In the genomic region with DNA sequence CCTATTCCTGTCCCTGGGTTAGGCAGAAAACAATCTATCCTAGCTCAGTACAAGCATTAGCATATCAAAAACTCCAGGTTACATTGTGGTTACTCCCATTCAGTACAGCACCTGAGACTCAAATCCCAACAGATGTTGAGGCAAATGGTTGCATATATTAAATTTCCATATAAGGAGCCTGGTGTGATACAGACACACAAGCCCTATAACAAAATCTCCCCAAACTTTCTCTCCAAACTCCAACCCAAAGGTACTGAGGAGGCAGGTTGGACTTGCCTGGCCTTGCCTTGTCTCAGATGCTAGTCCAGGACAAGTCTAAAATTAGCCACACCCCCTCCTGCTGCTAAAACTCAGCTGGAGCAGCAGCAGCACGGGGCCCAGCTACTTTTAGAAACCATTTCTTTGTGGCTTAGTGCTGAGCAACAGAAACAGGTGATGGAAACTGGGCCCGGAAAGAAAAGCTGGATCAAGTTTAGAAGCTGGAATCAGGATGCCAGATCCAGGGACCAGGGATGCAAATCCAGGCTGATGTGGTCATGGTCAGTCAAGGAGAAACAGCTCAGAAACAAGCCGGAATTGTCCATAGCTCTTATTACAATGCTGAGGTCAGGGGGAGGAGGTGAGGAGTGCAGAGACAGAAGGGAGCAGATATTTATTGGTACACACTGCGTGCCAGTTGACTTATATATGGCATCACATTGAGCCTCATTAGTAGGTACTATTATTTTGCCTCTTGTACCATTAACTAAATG, we compare ENCODE assay signal across 26 cellular contexts.
DNase-seq lines count a peak whose midpoint lies in the region; ATAC-seq and TF ChIP-seq lines count a peak whose summit lies in the region.
"Had no signal": no experiment of that assay in that cellular context is flagged by ENCODE, and none has a peak within 500 bp of the region (broad histone marks: within the 10 kb centered on the region; RNA-seq: fewer than 3 reads in every experiment).

No MANE protein-coding gene starts in this region.

- TF ChIP-seq POLR2A in breast epithelium (IDR thresholded peaks at IDR 0.05): no peak

- H3K4me3 Mint-ChIP-seq in MCF 10A (ENCODE audit: unreplicated experiment): no peak overlapping the region
- no peak overlapping the region for H3K4me3 Mint-ChIP-seq in WTC11
- no peak overlapping the region for H3K4me3 Mint-ChIP-seq in natural killer cell treated with Interleukin-12 subunit alpha and Interleukin-12 subunit beta and Interleukin-15 and Interleukin-18, amount 100 ng/mL, for 72 hours
- H3K4me3 Mint-ChIP-seq: activated B cell treated with CpG ODN at 0.5 μM for 24 hours; CD4-positive, alpha-beta memory T cell; IgD-negative memory B cell; mesothelial cell of epicardium; naive thymus-derived CD4-positive, alpha-beta T cell had no signal

- H3K27ac Mint-ChIP-seq in MCF 10A (ENCODE audit: low read depth, unreplicated experiment): peak overlapping the region; percentile 59
- H3K27ac Mint-ChIP-seq in WTC11: peak overlapping the region; percentile 11; the same call in 1 of the 2 replicates
- no peak overlapping the region for H3K27ac Mint-ChIP-seq in natural killer cell treated with Interleukin-12 subunit alpha and Interleukin-12 subunit beta and Interleukin-15 and Interleukin-18, amount 100 ng/mL, for 72 hours
- H3K27ac Mint-ChIP-seq: activated B cell treated with CpG ODN at 0.5 μM for 24 hours; CD4-positive, alpha-beta memory T cell; IgD-negative memory B cell; mesothelial cell of epicardium; naive thymus-derived CD4-positive, alpha-beta T cell had no signal

- H3K4me3 ChIP-seq in breast epithelium: no peak overlapping the region
- H3K4me3 ChIP-seq in left ventricle myocardium inferior: no peak overlapping the region
- no peak overlapping the region for H3K4me3 ChIP-seq in thymus (ENCODE audit: low read length)
- no peak overlapping the region for H3K4me3 ChIP-seq in WERI-Rb-1 (ENCODE audit: low read depth, low read length)
- H3K4me3 ChIP-seq: A549, smooth muscle cell, tibial nerve had no signal

- H3K4me1 ChIP-seq in breast epithelium (no peaks in the 10 kb centered on the region), left ventricle myocardium inferior (peaks cover 8% of the 10 kb centered on the region), thymus (ENCODE audit: control insufficient read depth, insufficient read depth, low read length) (no peaks in the 10 kb centered on the region)
- H3K4me1 ChIP-seq: A549, tibial nerve had no signal

- TF ChIP-seq CTCF in MCF 10A (IDR thresholded peaks at IDR 0.05; ENCODE audit: unreplicated experiment): no peak
- TF ChIP-seq CTCF in breast epithelium (IDR thresholded peaks at IDR 0.05): no peak
- no peak for TF ChIP-seq CTCF in WTC11 (IDR thresholded peaks at IDR 0.05)
- TF ChIP-seq CTCF in left ventricle myocardium inferior (IDR thresholded peaks at IDR 0.05; ENCODE audit: borderline replicate concordance): no peak
- no peak for TF ChIP-seq CTCF in WERI-Rb-1 (IDR thresholded peaks at IDR 0.05; ENCODE audit: low read depth, low read length)

- H3K9me3 Mint-ChIP-seq in MCF 10A (ENCODE audit: unreplicated experiment) (no peaks in the 10 kb centered on the region), WTC11 (peaks cover 22% of the 10 kb centered on the region)
- H3K9me3 Mint-ChIP-seq in natural killer cell treated with Interleukin-12 subunit alpha and Interleukin-12 subunit beta and Interleukin-15 and Interleukin-18, amount 100 ng/mL, for 72 hours: no peaks in the 10 kb centered on the region
- H3K9me3 Mint-ChIP-seq: activated B cell treated with CpG ODN at 0.5 μM for 24 hours; CD4-positive, alpha-beta memory T cell; IgD-negative memory B cell had no signal

- WGBS in thymus: 87% methylated on average over 4 of the region's 4 CpGs

- H3K36me3 Mint-ChIP-seq in MCF 10A (ENCODE audit: insufficient read depth, unreplicated experiment) (no peaks in the 10 kb centered on the region), WTC11 (peaks cover 24% of the 10 kb centered on the region)
- H3K36me3 Mint-ChIP-seq in natural killer cell treated with Interleukin-12 subunit alpha and Interleukin-12 subunit beta and Interleukin-15 and Interleukin-18, amount 100 ng/mL, for 72 hours: no peaks in the 10 kb centered on the region
- H3K36me3 Mint-ChIP-seq: CD4-positive, alpha-beta memory T cell; mesothelial cell of epicardium; naive thymus-derived CD4-positive, alpha-beta T cell had no signal

- no TSS peak for BruUV-seq in MCF 10A (replicated peaks; lab: Mats Ljungman, UMichigan)

- POLR2A ChIA-PET in MCF 10A (lab: Yijun Ruan, JAX) (interaction anchor here (0.6 to 4.5 kb wide), 10 partner anchors 11 to 299 kb away, joined by 3 to 40 read pairs (median 4); no protein-coding TSS in a partner anchor), WTC11 (lab: Charles Lee) (no interaction called here)

- H3K9me3 ChIP-seq in breast epithelium: no peaks in the 10 kb centered on the region
- no peaks in the 10 kb centered on the region for H3K9me3 ChIP-seq in left ventricle myocardium inferior (replicated peaks)
- H3K9me3 ChIP-seq in thymus (ENCODE audit: control insufficient read depth): no peaks in the 10 kb centered on the region
- H3K9me3 ChIP-seq in WERI-Rb-1 (ENCODE audit: severe bottlenecking): no peaks in the 10 kb centered on the region
- H3K9me3 ChIP-seq: A549, tibial nerve had no signal

- DNase-seq in MCF 10A (ENCODE audit: unreplicated experiment) (no peak), breast epithelium (ENCODE audit: low spot score in 2 of 2) (no peak), WTC11 (ENCODE audit: low spot score) (no peak), left ventricle myocardium inferior (no peak), WERI-Rb-1 (no peak)
- DNase-seq in stimulated activated CD4-positive, alpha-beta T cell treated with anti-CD3 and anti-CD28 coated beads, Interleukin-2, amount 100 ng/mL, for 24 hours: no peak
- DNase-seq in natural killer cell treated with Interleukin-12 subunit alpha and Interleukin-12 subunit beta and Interleukin-15 and Interleukin-18, amount 100 ng/mL, for 72 hours (ENCODE audit: low spot score): no peak
- DNase-seq: activated B cell treated with CpG ODN at 0.5 μM for 24 hours; activated CD4-positive, alpha-beta T cell treated with anti-CD3 and anti-CD28 coated beads, Interleukin-2, amount 50 U/mL, for 1 hour; activated naive CD4-positive, alpha-beta T cell treated with Interleukin-2 at 50 U/mL for 16 hours; activated T-cell treated with anti-CD3 and anti-CD28 coated beads, Interleukin-2, amount 50 U/mL, for 48 hours; CD4-positive, alpha-beta memory T cell; H7; naive thymus-derived CD4-positive, alpha-beta T cell; NCI-H1105; NCI-H187 treated with DMSO at 0.1 percent for 48 hours; NCI-H345; SHP77; stimulated activated CD4-positive, alpha-beta T cell treated with anti-CD3 and anti-CD28 coated beads, Interleukin-1b, Interleukin-23, amount 100 ng/mL, for 48 hours had no signal

- H3K27me3 Mint-ChIP-seq in MCF 10A (ENCODE audit: insufficient read depth, unreplicated experiment) (no peaks in the 10 kb centered on the region), WTC11 (ENCODE audit: low read depth) (no peaks in the 10 kb centered on the region; the same call in 1 of the 2 replicates)
- peaks cover 21 to 36% of the 10 kb centered on the region in 2 donors for H3K27me3 Mint-ChIP-seq in natural killer cell treated with Interleukin-12 subunit alpha and Interleukin-12 subunit beta and Interleukin-15 and Interleukin-18, amount 100 ng/mL, for 72 hours

- CTCF ChIA-PET in MCF 10A (lab: Yijun Ruan, JAX): interaction anchor here (0.8 to 2.6 kb wide), 6 partner anchors 9 to 90 kb away, joined by 3 to 11 read pairs (median 4); no protein-coding TSS in a partner anchor
- CTCF ChIA-PET in WTC11 (lab: Charles Lee): interaction anchor here (1.1 to 2.9 kb wide), 4 partner anchors 12 to 92 kb away, joined by 3 to 9 read pairs (median 4); no protein-coding TSS in a partner anchor

- ATAC-seq in WTC11: peak; percentile 83
- no peak for ATAC-seq in natural killer cell treated with Interleukin-12 subunit alpha and Interleukin-12 subunit beta and Interleukin-15 and Interleukin-18, amount 100 ng/mL, for 72 hours
- ATAC-seq: A549; left lobe of liver; naive thymus-derived CD4-positive, alpha-beta T cell had no signal

- intact Hi-C loops in MCF 10A (cut with micrococcal nuclease): no loop called here
- intact Hi-C loops in breast epithelium (cut with DNase I; ENCODE audit: low total_unique reads): no loop called here
- intact Hi-C loops in left ventricle myocardium inferior (cut with micrococcal nuclease): no loop called here

- H3K36me3 ChIP-seq in breast epithelium: no peaks in the 10 kb centered on the region
- H3K36me3 ChIP-seq in left ventricle myocardium inferior: no peaks in the 10 kb centered on the region
- H3K36me3 ChIP-seq in thymus (ENCODE audit: control insufficient read depth, insufficient read depth): no peaks in the 10 kb centered on the region
- no peaks in the 10 kb centered on the region for H3K36me3 ChIP-seq in WERI-Rb-1
- H3K36me3 ChIP-seq: tibial nerve had no signal

- H3K27me3 ChIP-seq in breast epithelium (no peaks in the 10 kb centered on the region), left ventricle myocardium inferior (ENCODE audit: low read depth) (no peaks in the 10 kb centered on the region), thymus (ENCODE audit: control insufficient read depth, insufficient read depth) (no peaks in the 10 kb centered on the region), WERI-Rb-1 (ENCODE audit: insufficient read depth, low read depth, severe bottlenecking) (no peaks in the 10 kb centered on the region)
- H3K27me3 ChIP-seq: tibial nerve had no signal

- H3K27ac ChIP-seq in breast epithelium: no peak overlapping the region
- H3K27ac ChIP-seq in left ventricle myocardium inferior (replicated peaks): peak overlapping the region; percentile 37
- H3K27ac ChIP-seq in thymus (ENCODE audit: low read depth): peak overlapping the region; percentile 64
- H3K27ac ChIP-seq in WERI-Rb-1: no peak overlapping the region
- H3K27ac ChIP-seq: A549, tibial nerve had no signal

- H3K4me1 Mint-ChIP-seq in MCF 10A (ENCODE audit: insufficient read depth, unreplicated experiment) (peaks cover 14% of the 10 kb centered on the region), WTC11 (peaks cover 21% of the 10 kb centered on the region)
- H3K4me1 Mint-ChIP-seq in natural killer cell treated with Interleukin-12 subunit alpha and Interleukin-12 subunit beta and Interleukin-15 and Interleukin-18, amount 100 ng/mL, for 72 hours (ENCODE audit: low read depth in 2 of 2): no peaks in the 10 kb centered on the region
- H3K4me1 Mint-ChIP-seq: activated B cell treated with CpG ODN at 0.5 μM for 24 hours; CD4-positive, alpha-beta memory T cell; IgD-negative memory B cell; mesothelial cell of epicardium; naive thymus-derived CD4-positive, alpha-beta T cell had no signal

TF ChIP-seq in WTC11, 78 proteins besides CTCF, POLR2A, EP300 and RAD21 (continues in another document):
- no peak for TF ChIP-seq SMAD3 (CRISPR knock-in tag; IDR thresholded peaks at IDR 0.05; ENCODE audit: borderline replicate concordance)
- no peak for TF ChIP-seq ZNF263 (CRISPR knock-in tag; IDR thresholded peaks at IDR 0.05; ENCODE audit: low read depth)
- no peak for TF ChIP-seq ZNF423 (CRISPR knock-in tag; IDR thresholded peaks at IDR 0.05)
- no peak for TF ChIP-seq CBFB (CRISPR knock-in tag; IDR thresholded peaks at IDR 0.05; ENCODE audit: low read depth)
- TF ChIP-seq RELA (CRISPR knock-in tag; IDR thresholded peaks at IDR 0.05; ENCODE audit: borderline replicate concordance): no peak
- no peak for TF ChIP-seq FOXK1 (CRISPR knock-in tag; IDR thresholded peaks at IDR 0.05)
- TF ChIP-seq NR3C1 (CRISPR knock-in tag; conservative IDR thresholded peaks at IDR 0.05; ENCODE audit: low read depth): no peak

Comparison
In these comparisons a context has a peak if more than half of its experiments do, and no peak if none do; other contexts are left out.
1. H3K27ac Mint-ChIP-seq: peak in MCF 10A (single experiment) and WTC11 (single experiment); none in natural killer cell treated with Interleukin-12 subunit alpha and Interleukin-12 subunit beta and Interleukin-15 and Interleukin-18, amount 100 ng/mL, for 72 hours (0 of 2).
2. H3K27ac ChIP-seq: peak in left ventricle myocardium inferior (single experiment) and thymus (single experiment); none in breast epithelium (0 of 2) and WERI-Rb-1 (single experiment).